In genomic region chr22:29861672-29862297, GRCh38 we compare ENCODE assay signal across 17 cellular contexts. TPM values are rescaled to one million over a fixed set of nuclear protein-coding genes. Genes with fewer than 3 reads are reported as not detected.
A peak's percentile ranks its signal among the peaks of the same experiment; 100 is the strongest.
DNase-seq lines count a peak whose midpoint lies in the region; ATAC-seq, FAIRE-seq and TF ChIP-seq lines count a peak whose summit lies in the region.
"Had no signal": no experiment of that assay in that cellular context is flagged by ENCODE, and none has a peak within 500 bp of the region (broad histone marks: within the 10 kb centered on the region; RNA-seq: fewer than 3 reads in every experiment).

No MANE protein-coding gene starts in this region.

- H3K4me1 ChIP-seq in mammary epithelial cell (ENCODE audit: insufficient read depth, low read length) = no peaks in the 10 kb centered on the region
- H3K4me1 ChIP-seq in psoas muscle = peaks cover 6% of the 10 kb centered on the region

- BruUV-seq in mammary epithelial cell (replicated peaks; lab: Mats Ljungman, UMichigan) = no TSS peak
- BruUV-seq in MCF 10A (replicated peaks; lab: Mats Ljungman, UMichigan) = no TSS peak

- in situ Hi-C loops in mammary epithelial cell (cut with MboI; ENCODE audit: low sequenced_read_pairs in 2 of 2) = no loop called here

- DNase-seq in mammary epithelial cell (no peak), MCF 10A (ENCODE audit: unreplicated experiment) (no peak), bronchial epithelial cell (ENCODE audit: low read depth) (no peak), left ventricle myocardium superior (no peak), psoas muscle (no peak)
- no peak for DNase-seq in activated naive CD8-positive, alpha-beta T cell treated with anti-CD3 and anti-CD28 coated beads, Interleukin-2, amount 50 U/mL, for 24 hours
- DNase-seq: 8988T; ACHN; CD4-positive, CD25-positive, alpha-beta regulatory T cell; DMS79; GM23248; H7 had no signal

- H3K9me3 ChIP-seq in mammary epithelial cell (replicated peaks; ENCODE audit: insufficient read depth, low read length) = no peaks in the 10 kb centered on the region
- no peaks in the 10 kb centered on the region for H3K9me3 ChIP-seq in psoas muscle

- H2AFZ ChIP-seq in mammary epithelial cell (ENCODE audit: low read depth, low read length) = peak overlapping the region; percentile 21
- H2AFZ ChIP-seq: GM23248 had no signal

- H3K4me3 Mint-ChIP-seq in MCF 10A (ENCODE audit: unreplicated experiment) = no peak overlapping the region
- H3K4me3 Mint-ChIP-seq in activated naive CD8-positive, alpha-beta T cell treated with anti-CD3 and anti-CD28 coated beads, Interleukin-2, amount 50 U/mL, for 24 hours = no peak overlapping the region
- H3K4me3 Mint-ChIP-seq: CD4-positive, CD25-positive, alpha-beta regulatory T cell had no signal

- TF ChIP-seq CTCF in mammary epithelial cell (conservative IDR thresholded peaks at IDR 0.05 in 1 of 2, IDR thresholded peaks at IDR 0.05 in 1 of 2; ENCODE audit: extremely low read depth in 1 of 2, insufficient read depth in 1 of 2, low read depth in 1 of 2, low read length in 2 of 2) (no peak), MCF 10A (IDR thresholded peaks at IDR 0.05; ENCODE audit: unreplicated experiment) (no peak), bronchial epithelial cell (IDR thresholded peaks at IDR 0.05; ENCODE audit: insufficient read depth, low read length, severe bottlenecking) (no peak), psoas muscle (IDR thresholded peaks at IDR 0.05) (no peak)

- CTCF ChIA-PET in mammary epithelial cell (lab: Charles Lee; ENCODE audit: low non-redundant PET) = interaction anchor here (0.6 kb wide), 1 partner anchor 89 kb away, joined by 6 read pairs; no protein-coding TSS in a partner anchor
- CTCF ChIA-PET in MCF 10A (lab: Yijun Ruan, JAX) = interaction anchor here (0.6 to 1.1 kb wide), 2 partner anchors 12 to 1975 kb away, joined by 3 to 6 read pairs; no protein-coding TSS in a partner anchor

- intact Hi-C loops in mammary epithelial cell (cut with micrococcal nuclease) = no loop called here
- intact Hi-C loops in MCF 10A (cut with micrococcal nuclease) = no loop called here
- intact Hi-C loops in left ventricle myocardium superior (cut with micrococcal nuclease) = no loop called here
- intact Hi-C loops in psoas muscle (cut with DNase I) = no loop called here

- peaks cover 9% of the 10 kb centered on the region for H3K4me1 Mint-ChIP-seq in MCF 10A (ENCODE audit: insufficient read depth, unreplicated experiment)
- H3K4me1 Mint-ChIP-seq in activated naive CD8-positive, alpha-beta T cell treated with anti-CD3 and anti-CD28 coated beads, Interleukin-2, amount 50 U/mL, for 24 hours = no peaks in the 10 kb centered on the region
- H3K4me1 Mint-ChIP-seq: CD4-positive, CD25-positive, alpha-beta regulatory T cell had no signal

- 97% methylated on average over 2 of the region's 2 CpGs for WGBS in mammary epithelial cell (ENCODE audit: low coverage, missing lambda C conversion rate)
- 30 to 37% (median 36%) methylated on average over 2 of the region's 2 CpGs for WGBS in psoas muscle, 3 donors

- no peak overlapping the region for H3K27ac Mint-ChIP-seq in MCF 10A (ENCODE audit: low read depth, unreplicated experiment)
- no peak overlapping the region for H3K27ac Mint-ChIP-seq in activated naive CD8-positive, alpha-beta T cell treated with anti-CD3 and anti-CD28 coated beads, Interleukin-2, amount 50 U/mL, for 24 hours
- H3K27ac Mint-ChIP-seq: CD4-positive, CD25-positive, alpha-beta regulatory T cell had no signal

- no peaks in the 10 kb centered on the region for H3K27me3 Mint-ChIP-seq in MCF 10A (ENCODE audit: insufficient read depth, unreplicated experiment)
- no peaks in the 10 kb centered on the region for H3K27me3 Mint-ChIP-seq in activated naive CD8-positive, alpha-beta T cell treated with anti-CD3 and anti-CD28 coated beads, Interleukin-2, amount 50 U/mL, for 24 hours
- H3K27me3 Mint-ChIP-seq: CD4-positive, CD25-positive, alpha-beta regulatory T cell had no signal

- H3K36me3 Mint-ChIP-seq in MCF 10A (ENCODE audit: insufficient read depth, unreplicated experiment) = no peaks in the 10 kb centered on the region
- no peaks in the 10 kb centered on the region for H3K36me3 Mint-ChIP-seq in activated naive CD8-positive, alpha-beta T cell treated with anti-CD3 and anti-CD28 coated beads, Interleukin-2, amount 50 U/mL, for 24 hours (ENCODE audit: low read depth)
- H3K36me3 Mint-ChIP-seq: CD4-positive, CD25-positive, alpha-beta regulatory T cell had no signal

- H3K36me3 ChIP-seq in mammary epithelial cell (ENCODE audit: insufficient read depth, low read length) (no peaks in the 10 kb centered on the region), bronchial epithelial cell (ENCODE audit: control insufficient read depth, insufficient read depth, low read length) (no peaks in the 10 kb centered on the region), psoas muscle (ENCODE audit: insufficient read depth in 1 of 2, low read depth in 1 of 2) (no peaks in the 10 kb centered on the region)
- H3K36me3 ChIP-seq: BLaER1 treated with 17β-estradiol and CSF1 and Interleukin-3, amounts not matched to agents 10 nM and 100 nM had no signal

- no peaks in the 10 kb centered on the region for H4K20me1 ChIP-seq in mammary epithelial cell (ENCODE audit: insufficient read depth, low read length)
- H4K20me1 ChIP-seq: BLaER1 treated with 17β-estradiol and CSF1 and Interleukin-3, amounts not matched to agents 10 nM and 100 nM had no signal

- H3K4me2 ChIP-seq in mammary epithelial cell (ENCODE audit: insufficient read depth, low read depth, low read length) = no peak overlapping the region
- H3K4me2 ChIP-seq: BLaER1 treated with 17β-estradiol and CSF1 and Interleukin-3, amounts not matched to agents 10 nM and 100 nM had no signal

- no peaks in the 10 kb centered on the region for H3K79me2 ChIP-seq in mammary epithelial cell (ENCODE audit: insufficient read depth, low read length)

- dilution Hi-C loops in mammary epithelial cell (cut with HindIII; ENCODE audit: low sequenced_read_pairs) = no loop called here

- peak; percentile 79 for FAIRE-seq in bronchial epithelial cell (lab: Jason Lieb, UNC)
- FAIRE-seq: GM12878, GM18507 had no signal

- POLR2A ChIA-PET in MCF 10A (lab: Yijun Ruan, JAX) = interaction anchor here (1.0 to 1.8 kb wide), 2 partner anchors 19 to 24 kb away, joined by 4 read pairs; partner anchors contain the start of gene ASCC2

- H3K9me3 Mint-ChIP-seq in MCF 10A (ENCODE audit: unreplicated experiment) = no peaks in the 10 kb centered on the region
- no peaks in the 10 kb centered on the region for H3K9me3 Mint-ChIP-seq in activated naive CD8-positive, alpha-beta T cell treated with anti-CD3 and anti-CD28 coated beads, Interleukin-2, amount 50 U/mL, for 24 hours

- ATAC-seq in left ventricle myocardium superior (peak; percentile 85), psoas muscle (peak; percentile 46 to 80 (median 74)), GM21381 (IDR thresholded peaks at IDR 0.05; ENCODE audit: unreplicated experiment) (no peak), HG02870 (IDR thresholded peaks at IDR 0.05; ENCODE audit: unreplicated experiment) (no peak)
- ATAC-seq in activated naive CD8-positive, alpha-beta T cell treated with anti-CD3 and anti-CD28 coated beads, Interleukin-2, amount 50 U/mL, for 24 hours = no peak
- ATAC-seq: GM12878 had no signal

- no peak overlapping the region for H3K4me3 ChIP-seq in mammary epithelial cell (replicated peaks in 1 of 3; ENCODE audit: insufficient read depth in 1 of 3, low read depth in 2 of 3, low read length in 3 of 3)
- H3K4me3 ChIP-seq in bronchial epithelial cell (ENCODE audit: low read depth, low read length) = no peak overlapping the region
- H3K4me3 ChIP-seq in psoas muscle = no peak overlapping the region
- H3K4me3 ChIP-seq: BLaER1 treated with 17β-estradiol and CSF1 and Interleukin-3, amounts not matched to agents 10 nM and 100 nM; GM12878; GM23248 had no signal

- no peaks in the 10 kb centered on the region for H3K27me3 ChIP-seq in mammary epithelial cell (ENCODE audit: insufficient read depth, low read length)
- H3K27me3 ChIP-seq in bronchial epithelial cell (ENCODE audit: control insufficient read depth, insufficient read depth, low read length) = no peaks in the 10 kb centered on the region
- H3K27me3 ChIP-seq in psoas muscle (ENCODE audit: insufficient read depth in 3 of 3, low read length in 2 of 3) = no peaks in the 10 kb centered on the region
- H3K27me3 ChIP-seq: BLaER1 treated with 17β-estradiol and CSF1 and Interleukin-3, amounts not matched to agents 10 nM and 100 nM had no signal

- H3K9ac ChIP-seq in mammary epithelial cell (ENCODE audit: insufficient read depth, low read length) = no peak overlapping the region
- H3K9ac ChIP-seq: BLaER1 treated with 17β-estradiol and CSF1 and Interleukin-3, amounts not matched to agents 10 nM and 100 nM; GM23248 had no signal

- H3K27ac ChIP-seq in mammary epithelial cell (ENCODE audit: insufficient read depth, low read depth, low read length) (no peak overlapping the region), psoas muscle (peak overlapping the region; percentile 63)
- H3K27ac ChIP-seq: BLaER1 treated with 17β-estradiol and CSF1 and Interleukin-3, amounts not matched to agents 10 nM and 100 nM; GM23248 had no signal

RNA-seq across cellular contexts. Expression of gene MTMR3, which starts 21.2 kb away (rescaled TPM):
- total RNA-seq in mammary epithelial cell (10 to 100 TPM; 34.1 to 67.2 TPM), MCF 10A (2022) (34.4 and 36.4 TPM in 2 replicates), bronchial epithelial cell (30.3 and 32.3 TPM in 2 replicates), left ventricle myocardium superior (23.6 TPM), psoas muscle (10 to 100 TPM; 31.8 to 37.9 (median 33.8) TPM)
- polyA plus RNA-seq in mammary epithelial cell (11.1 TPM), psoas muscle (10 to 100 TPM in 2 of 3 donors, 1 to 10 TPM in 1; 7.8 to 21.3 (median 11.6) TPM)
- polyA minus RNA-seq in mammary epithelial cell = 35.4 TPM

RNA-seq across cellular contexts. Expression of gene ASCC2, which starts 23.7 kb away (rescaled TPM):
- total RNA-seq in mammary epithelial cell (10 to 100 TPM; 41.3 to 72.2 TPM), MCF 10A (2022) (63.2 and 70.7 TPM in 2 replicates), bronchial epithelial cell (26.1 and 35.1 TPM in 2 replicates), left ventricle myocardium superior (31.5 TPM), psoas muscle (10 to 100 TPM; 47.1 to 58.6 (median 54.6) TPM)
- polyA plus RNA-seq in mammary epithelial cell (41.7 TPM), psoas muscle (10 to 100 TPM; 45.7 to 46.7 (median 45.7) TPM)
- 155 TPM for polyA minus RNA-seq in mammary epithelial cell

Comparison
In these comparisons a context has a peak if more than half of its experiments do, and no peak if none do; other contexts are left out.
1. ATAC-seq: peak in left ventricle myocardium superior (single experiment) and psoas muscle (4 of 4); none in GM21381 (single experiment), activated naive CD8-positive, alpha-beta T cell treated with anti-CD3 and anti-CD28 coated beads, Interleukin-2, amount 50 U/mL, for 24 hours (single experiment) and HG02870 (single experiment).